14 cellular contexts compared by ENCODE assay signal in the genomic region with DNA sequence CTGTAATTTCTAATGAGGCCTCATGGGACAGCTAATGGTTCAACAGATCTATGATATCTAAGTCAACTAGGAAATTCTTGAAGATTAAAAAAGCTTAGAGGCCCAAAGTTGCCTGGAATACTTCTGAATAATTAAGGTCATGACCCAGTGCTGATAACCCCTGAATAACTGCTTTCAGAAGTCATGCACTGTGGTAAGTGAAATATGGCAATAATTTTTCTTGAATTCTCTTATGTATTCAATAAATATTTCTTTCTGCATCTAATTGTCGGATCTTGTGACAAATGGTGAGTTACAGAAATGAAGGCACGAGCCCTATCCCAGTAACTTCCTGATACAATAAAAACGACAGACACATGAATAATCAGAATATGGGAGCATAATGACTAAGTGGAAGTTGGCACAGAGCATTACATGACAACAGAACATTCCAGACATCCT.
DNase-seq lines count a peak whose midpoint lies in the region; TF ChIP-seq lines count a peak whose summit lies in the region.
"Had no signal": no experiment of that assay in that cellular context is flagged by ENCODE, and none has a peak within 500 bp of the region (broad histone marks: within the 10 kb centered on the region; RNA-seq: fewer than 3 reads in every experiment).

No MANE protein-coding gene starts in this region.

- no peaks in the 10 kb centered on the region for H3K27me3 ChIP-seq in ACC112 (ENCODE audit: insufficient read depth, low read length)
- H3K27me3 ChIP-seq in right atrium auricular region = no peaks in the 10 kb centered on the region
- H3K27me3 ChIP-seq: tibial artery had no signal

- H3K4me3 ChIP-seq in ACC112 (ENCODE audit: low read depth, low read length) (peak overlapping the region; percentile 6), foreskin fibroblast (ENCODE audit: low read depth in 1 of 2, low read length in 2 of 2) (no peak overlapping the region), right atrium auricular region (no peak overlapping the region)
- H3K4me3 ChIP-seq: tibial artery had no signal

- H3K9me3 ChIP-seq in right atrium auricular region = no peaks in the 10 kb centered on the region
- H3K9me3 ChIP-seq: tibial artery had no signal

- H3K4me3 Mint-ChIP-seq in HFFc6 = peak overlapping the region; percentile 15; the same call in 1 of the 2 replicates
- no peak overlapping the region for H3K4me3 Mint-ChIP-seq in T-helper 2 cell treated with Interferon-gamma antibody and Interleukin-4, amounts not matched to agents 5 μg/mL and 100 μg/mL, for 36 hours

- H3K4me1 Mint-ChIP-seq in HFFc6 (ENCODE audit: low read depth) = peaks cover 47% of the 10 kb centered on the region
- no peaks in the 10 kb centered on the region for H3K4me1 Mint-ChIP-seq in T-helper 2 cell treated with Interferon-gamma antibody and Interleukin-4, amounts not matched to agents 5 μg/mL and 100 μg/mL, for 36 hours (ENCODE audit: low read depth)

- H3K27ac Mint-ChIP-seq in HFFc6 = peak overlapping the region; percentile 84
- no peak overlapping the region for H3K27ac Mint-ChIP-seq in T-helper 2 cell treated with Interferon-gamma antibody and Interleukin-4, amounts not matched to agents 5 μg/mL and 100 μg/mL, for 36 hours

- H3K9me3 Mint-ChIP-seq in HFFc6 = no peaks in the 10 kb centered on the region
- H3K9me3 Mint-ChIP-seq in T-helper 2 cell treated with Interferon-gamma antibody and Interleukin-4, amounts not matched to agents 5 μg/mL and 100 μg/mL, for 36 hours = no peaks in the 10 kb centered on the region

- H3K79me2 ChIP-seq in ACC112 (ENCODE audit: control insufficient read depth, insufficient read depth, low read length, unreplicated experiment) = no peaks in the 10 kb centered on the region

- peak overlapping the region; percentile 54 for H2AFZ ChIP-seq in ACC112 (ENCODE audit: low read length, unreplicated experiment)

- H3K4me1 ChIP-seq in ACC112 (ENCODE audit: control insufficient read depth, insufficient read depth, low read length, unreplicated experiment) = peaks cover 18% of the 10 kb centered on the region
- no peaks in the 10 kb centered on the region for H3K4me1 ChIP-seq in right atrium auricular region
- H3K4me1 ChIP-seq: tibial artery had no signal

- H3K27me3 Mint-ChIP-seq in HFFc6 (ENCODE audit: insufficient read depth) = no peaks in the 10 kb centered on the region
- no peaks in the 10 kb centered on the region for H3K27me3 Mint-ChIP-seq in T-helper 2 cell treated with Interferon-gamma antibody and Interleukin-4, amounts not matched to agents 5 μg/mL and 100 μg/mL, for 36 hours (ENCODE audit: low read depth)

- H3K36me3 Mint-ChIP-seq in HFFc6 (ENCODE audit: low read depth) = no peaks in the 10 kb centered on the region
- no peaks in the 10 kb centered on the region for H3K36me3 Mint-ChIP-seq in T-helper 2 cell treated with Interferon-gamma antibody and Interleukin-4, amounts not matched to agents 5 μg/mL and 100 μg/mL, for 36 hours (ENCODE audit: low read depth)

- peak; percentile 95 for DNase-seq in HFFc6
- peak; percentile 12 for DNase-seq in amniotic stem cell (lab: John Stamatoyannopoulos, UW)
- peak; percentile 41 to 64 for DNase-seq in foreskin fibroblast
- no peak for DNase-seq in NCI-H1436 treated with DMSO at 0.1 percent for 48 hours (lab: John Stamatoyannopoulos, UW)
- DNase-seq in T-helper 2 cell treated with Interferon-gamma antibody and Interleukin-4, amounts not matched to agents 5 μg/mL and 100 μg/mL, for 36 hours (ENCODE audit: low spot score) = no peak
- DNase-seq in right atrium auricular region (ENCODE audit: low spot score) = no peak
- DNase-seq in RPMI8226 = no peak
- DNase-seq: activated CD4-positive, CD25-positive, alpha-beta regulatory T cell treated with anti-CD3 and anti-CD28 coated beads, Interleukin-2, amount 50 U/mL, for 72 hours; activated T-cell treated with anti-CD3 and anti-CD28 coated beads, Interleukin-2, amount 50 U/mL, for 1 hour; amygdala; effector CD8-positive, alpha-beta T cell; hippocampal formation; tibial artery had no signal

- H3K36me3 ChIP-seq in ACC112 (ENCODE audit: insufficient read depth, low read length) (no peaks in the 10 kb centered on the region), right atrium auricular region (no peaks in the 10 kb centered on the region)
- H3K36me3 ChIP-seq: tibial artery had no signal

- H3K27ac ChIP-seq in ACC112 (ENCODE audit: low read depth, low read length) (peak overlapping the region; percentile 65), right atrium auricular region (no peak overlapping the region)
- H3K27ac ChIP-seq: tibial artery had no signal

- no peak; the same call in 1 of the 2 replicates for TF ChIP-seq CTCF in HFFc6 (IDR thresholded peaks at IDR 0.05)
- TF ChIP-seq CTCF in foreskin fibroblast (IDR thresholded peaks at IDR 0.05; ENCODE audit: low read depth, low read length) = no peak
- no peak for TF ChIP-seq CTCF in right atrium auricular region (IDR thresholded peaks at IDR 0.05)

Comparison
In these comparisons a context has a peak if more than half of its experiments do, and no peak if none do; other contexts are left out.
1. DNase-seq: peak in HFFc6 (single experiment), amniotic stem cell (single experiment) and foreskin fibroblast (2 of 2); none in NCI-H1436 treated with DMSO at 0.1 percent for 48 hours (single experiment), T-helper 2 cell treated with Interferon-gamma antibody and Interleukin-4, amounts not matched to agents 5 μg/mL and 100 μg/mL, for 36 hours (single experiment), right atrium auricular region (single experiment) and RPMI8226 (single experiment).